In genomic region chr5:126373621-126374416, GRCh38 we compare ENCODE assay signal across 8 cellular contexts. TPM values are rescaled to one million over a fixed set of nuclear protein-coding genes. Genes with fewer than 3 reads are reported as not detected.
DNase-seq lines count a peak whose midpoint lies in the region; ATAC-seq and TF ChIP-seq lines count a peak whose summit lies in the region.

No MANE protein-coding gene starts in this region.

- no peaks in the 10 kb centered on the region for H4K20me1 ChIP-seq in PC-3 (ENCODE audit: low read length)

- intact Hi-C loops in PC-3 (cut with micrococcal nuclease): no loop called here

- H3K27me3 Mint-ChIP-seq in activated T-cell treated with anti-CD3 and anti-CD28 coated beads, Interleukin-2, amount 50 U/mL, for 24 hours: no peaks in the 10 kb centered on the region
- no peaks in the 10 kb centered on the region for H3K27me3 Mint-ChIP-seq in stimulated activated memory B cell treated with anti-CD40 and anti-IgM and Interleukin-4, amounts not matched to agents 10 μg/mL and 1 μg/mL and 100 μg/mL, for 72 hours

- peaks cover 45% of the 10 kb centered on the region for H3K4me1 ChIP-seq in PC-3 (ENCODE audit: insufficient read depth, low read length)

- H3K9ac ChIP-seq in PC-3 (ENCODE audit: low read length): no peak overlapping the region

- no peaks in the 10 kb centered on the region for H3K36me3 Mint-ChIP-seq in activated T-cell treated with anti-CD3 and anti-CD28 coated beads, Interleukin-2, amount 50 U/mL, for 24 hours (ENCODE audit: low read depth)
- H3K36me3 Mint-ChIP-seq in stimulated activated memory B cell treated with anti-CD40 and anti-IgM and Interleukin-4, amounts not matched to agents 10 μg/mL and 1 μg/mL and 100 μg/mL, for 72 hours: no peaks in the 10 kb centered on the region

- no peak overlapping the region for H3K27ac ChIP-seq in PC-3 (ENCODE audit: low read length)
- H3K27ac ChIP-seq in epithelial cell of prostate: peak overlapping the region; percentile 3

- 0 out of 2 replicates have a peak overlapping the region, but pooled peaks have one; percentile 43 for H2AFZ ChIP-seq in PC-3 (ENCODE audit: low read length)

- H3K79me2 ChIP-seq in PC-3 (ENCODE audit: low read length): peaks cover 50% of the 10 kb centered on the region

- no peaks in the 10 kb centered on the region for H3K9me3 Mint-ChIP-seq in activated T-cell treated with anti-CD3 and anti-CD28 coated beads, Interleukin-2, amount 50 U/mL, for 24 hours
- H3K9me3 Mint-ChIP-seq in stimulated activated memory B cell treated with anti-CD40 and anti-IgM and Interleukin-4, amounts not matched to agents 10 μg/mL and 1 μg/mL and 100 μg/mL, for 72 hours: no peaks in the 10 kb centered on the region

- no TSS peak for BruUV-seq in PC-3 (replicated peaks; lab: Mats Ljungman, UMichigan)

- TF ChIP-seq POLR2A in erythroblast (IDR thresholded peaks at IDR 0.05; ENCODE audit: low read length): no peak

- no peaks in the 10 kb centered on the region for H3K27me3 ChIP-seq in PC-3 (ENCODE audit: low read length)

- H3F3A ChIP-seq in PC-3 (ENCODE audit: low read length, unreplicated experiment): no peaks in the 10 kb centered on the region

- peak overlapping the region; percentile 31 for H3K27ac Mint-ChIP-seq in activated T-cell treated with anti-CD3 and anti-CD28 coated beads, Interleukin-2, amount 50 U/mL, for 24 hours
- no peak overlapping the region for H3K27ac Mint-ChIP-seq in stimulated activated memory B cell treated with anti-CD40 and anti-IgM and Interleukin-4, amounts not matched to agents 10 μg/mL and 1 μg/mL and 100 μg/mL, for 72 hours

- H3K4me1 Mint-ChIP-seq in activated T-cell treated with anti-CD3 and anti-CD28 coated beads, Interleukin-2, amount 50 U/mL, for 24 hours (ENCODE audit: low read depth): peaks cover 17% of the 10 kb centered on the region
- no peaks in the 10 kb centered on the region for H3K4me1 Mint-ChIP-seq in stimulated activated memory B cell treated with anti-CD40 and anti-IgM and Interleukin-4, amounts not matched to agents 10 μg/mL and 1 μg/mL and 100 μg/mL, for 72 hours

- CTCF ChIA-PET in PC-3 (lab: Charles Lee): no interaction called here

- POLR2A ChIA-PET in PC-3 (lab: Charles Lee; ENCODE audit: unreplicated experiment): interaction anchor here (0.6 kb wide), 1 partner anchor 98 kb away, joined by 5 read pairs; no protein-coding TSS in a partner anchor

- peak overlapping the region; percentile 57; the same call in 1 of the 2 replicates for H3K4me3 ChIP-seq in PC-3 (ENCODE audit: low read length)

- ATAC-seq in PC-3: no peak
- peak; percentile 49 for ATAC-seq in stimulated activated memory B cell treated with anti-CD40 and anti-IgM and Interleukin-4, amounts not matched to agents 10 μg/mL and 1 μg/mL and 100 μg/mL, for 72 hours

- no peak overlapping the region for H3K4me3 Mint-ChIP-seq in activated T-cell treated with anti-CD3 and anti-CD28 coated beads, Interleukin-2, amount 50 U/mL, for 24 hours
- no peak overlapping the region for H3K4me3 Mint-ChIP-seq in stimulated activated memory B cell treated with anti-CD40 and anti-IgM and Interleukin-4, amounts not matched to agents 10 μg/mL and 1 μg/mL and 100 μg/mL, for 72 hours

- H3K9me2 ChIP-seq in PC-3 (replicated peaks; ENCODE audit: low read length): no peaks in the 10 kb centered on the region

- no peaks in the 10 kb centered on the region for H3K9me3 ChIP-seq in PC-3 (ENCODE audit: low read length)

- DNase-seq in activated T-cell treated with anti-CD3 and anti-CD28 coated beads, Interleukin-2, amount 50 U/mL, for 24 hours: no peak
- no peak for DNase-seq in activated T-cell treated with anti-CD3 and anti-CD28 coated beads, Interleukin-2, amount 50 U/mL, for 1 hour
- DNase-seq in PC-3 (peak; percentile 36), epithelial cell of prostate (ENCODE audit: low read depth, low spot score) (no peak), erythroblast (lab: John Stamatoyannopoulos, UW) (no peak), GM20000 (ENCODE audit: low spot score) (no peak), NCI-H446 (lab: John Stamatoyannopoulos, UW) (no peak)

- no peaks in the 10 kb centered on the region for H3K36me3 ChIP-seq in PC-3 (ENCODE audit: low read depth, low read length)

- peak overlapping the region; percentile 93 for H3K4me2 ChIP-seq in PC-3 (ENCODE audit: low read length)

- no peak for TF ChIP-seq CTCF in PC-3 (conservative IDR thresholded peaks at IDR 0.05; ENCODE audit: low read depth, low read length)
- no peak for TF ChIP-seq CTCF in GM20000 (IDR thresholded peaks at IDR 0.05; ENCODE audit: extremely low read depth, missing control alignments)

RNA-seq across cellular contexts. Expression of gene GRAMD2B, which starts 49.4 kb away (rescaled TPM):
- total RNA-seq in PC-3 (2014; rRNA removed): 33.6 and 38.8 TPM in 2 replicates
